8 cellular contexts compared by ENCODE assay signal in the genomic region with DNA sequence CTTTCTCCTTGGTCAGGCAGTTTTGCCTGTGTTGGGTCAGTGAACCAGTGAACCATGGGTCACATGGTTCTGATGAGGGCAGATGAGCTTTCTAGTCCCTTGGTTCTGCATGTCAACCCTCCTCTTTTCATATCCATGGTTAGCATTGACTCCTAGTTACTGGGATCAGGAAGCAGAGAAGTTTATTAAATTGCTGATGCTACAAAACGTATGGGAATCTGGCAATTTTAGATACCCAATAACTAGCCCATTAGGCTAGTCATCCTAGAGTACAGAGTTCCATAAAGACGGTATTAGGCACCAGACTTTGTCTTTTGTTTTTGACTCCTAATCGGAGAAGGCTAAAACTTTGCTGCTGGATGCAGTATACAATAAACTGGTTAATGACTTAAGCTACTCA.
"Had no signal": no experiment of that assay in that cellular context is flagged by ENCODE, and none has a peak within 500 bp of the region (broad histone marks: within the 10 kb centered on the region; RNA-seq: fewer than 3 reads in every experiment).

No MANE protein-coding gene starts in this region.

- H3K4me3 Mint-ChIP-seq: H9, HFFc6, IgD-negative memory B cell had no signal

- H3K27ac Mint-ChIP-seq: HFFc6, IgD-negative memory B cell had no signal

- H3K9ac ChIP-seq: GM23248 had no signal

- H3K4me3 ChIP-seq: GM23248 had no signal

- DNase-seq: GM23248, GOT3, H9, HFFc6, KG1 had no signal

- H3K27me3 Mint-ChIP-seq: IgD-negative memory B cell had no signal

- H3K9me3 Mint-ChIP-seq: H9, HFFc6 had no signal

- ATAC-seq: HCT116 had no signal

- H2AFZ ChIP-seq: GM23248 had no signal

- H3K27ac ChIP-seq: GM23248, HL-60 had no signal

- H3K36me3 Mint-ChIP-seq: IgD-negative memory B cell had no signal

- H3K4me1 Mint-ChIP-seq: IgD-negative memory B cell had no signal
